Comparison of ENCODE assay signal across 10 cellular contexts in the genomic region with DNA sequence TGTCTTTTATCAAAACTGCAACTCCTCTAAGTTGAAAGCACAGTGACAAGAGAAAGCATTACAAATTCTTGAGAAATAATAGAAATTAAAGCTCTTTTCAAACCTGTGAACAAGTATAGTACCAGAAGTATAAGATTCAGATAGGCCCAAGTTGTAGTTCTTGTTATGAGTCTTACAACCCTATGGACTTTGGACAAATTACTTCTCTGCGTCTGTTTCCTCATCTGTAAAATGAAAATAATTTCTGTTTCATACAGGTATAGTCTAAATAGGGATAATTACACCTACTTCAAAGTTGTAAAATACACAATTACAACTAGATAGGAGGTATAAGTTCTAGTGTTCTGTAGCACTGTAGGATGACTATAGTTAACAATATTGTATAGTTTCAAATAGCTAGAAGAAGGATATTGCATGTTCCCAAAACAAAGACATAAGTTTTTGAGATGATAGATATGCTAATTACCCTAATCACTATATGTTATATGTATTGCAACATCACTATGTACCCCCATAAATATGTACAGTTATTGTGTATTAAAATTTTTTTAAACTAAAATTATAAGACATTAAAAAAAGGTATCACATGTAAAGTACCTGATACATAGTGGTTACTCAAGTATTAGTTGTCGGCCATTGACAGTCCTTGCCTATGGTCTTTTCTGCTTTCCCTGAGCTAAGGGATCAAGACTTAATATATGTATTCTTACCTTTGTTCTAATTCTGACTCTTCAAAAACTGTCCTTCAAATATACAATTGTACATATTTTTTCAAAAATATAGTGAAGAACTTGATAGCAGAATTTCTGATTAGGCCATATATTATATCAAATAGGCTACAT. TPM values are rescaled to one million over a fixed set of nuclear protein-coding genes. Genes with fewer than 3 reads are reported as not detected.
DNase-seq lines count a peak whose midpoint lies in the region; ATAC-seq, FAIRE-seq and TF ChIP-seq lines count a peak whose summit lies in the region.
"Had no signal": no experiment of that assay in that cellular context is flagged by ENCODE, and none has a peak within 500 bp of the region (broad histone marks: within the 10 kb centered on the region; RNA-seq: fewer than 3 reads in every experiment).

No MANE protein-coding gene starts in this region.

- intact Hi-C loops in HepG2 (cut with micrococcal nuclease; ENCODE audit: unreplicated experiment) (no loop called here), right lobe of liver (cut with DNase I) (no loop called here)

- no peak for FAIRE-seq in HepG2 (lab: Jason Lieb, UNC)

- TF ChIP-seq EP300 in HepG2 (IDR thresholded peaks at IDR 0.05; ENCODE audit: low read depth in 2 of 2, low read length in 2 of 2) (no peak), HepG2 (CRISPR knock-in tag; IDR thresholded peaks at IDR 0.05; ENCODE audit: borderline replicate concordance) (no peak), upper lobe of left lung (IDR thresholded peaks at IDR 0.05) (no peak)

- peaks cover 35% of the 10 kb centered on the region for H3K79me2 ChIP-seq in HepG2 (ENCODE audit: insufficient read depth, low read length)

- H3K36me3 ChIP-seq in HepG2 (replicated peaks in 1 of 2; ENCODE audit: control insufficient read depth in 1 of 2, insufficient read depth in 2 of 2, low read length in 2 of 2): no peaks in the 10 kb centered on the region
- H3K36me3 ChIP-seq in right lobe of liver: no peaks in the 10 kb centered on the region
- H3K36me3 ChIP-seq in iPS-20b (ENCODE audit: insufficient read depth, low read depth, low read length): no peaks in the 10 kb centered on the region
- no peaks in the 10 kb centered on the region for H3K36me3 ChIP-seq in upper lobe of left lung

- peak overlapping the region in 1 of 3 donors; percentile 13 for H3K4me3 Mint-ChIP-seq in T-cell

- peaks cover 16% of the 10 kb centered on the region for H4K20me1 ChIP-seq in HepG2 (ENCODE audit: insufficient read depth, low read length)

- no peak for TF ChIP-seq RAD21 in HepG2 (CRISPR knock-in tag; IDR thresholded peaks at IDR 0.05)

- H3K36me3 Mint-ChIP-seq in T-cell: peaks cover 3% of the 10 kb centered on the region

- peaks cover 53 to 65% (median 54%) of the 10 kb centered on the region in 3 donors for H3K4me1 Mint-ChIP-seq in T-cell

- no peak for TF ChIP-seq POLR2A in HepG2 (IDR thresholded peaks at IDR 0.05; ENCODE audit: insufficient read depth in 1 of 2, low read depth in 2 of 2, low read length in 2 of 2)
- no peak for TF ChIP-seq POLR2A in right lobe of liver (IDR thresholded peaks at IDR 0.05)
- no peak for TF ChIP-seq POLR2A in upper lobe of left lung (IDR thresholded peaks at IDR 0.05)

- no peak overlapping the region for H2AFZ ChIP-seq in HepG2 (ENCODE audit: low read length)

- POLR2A ChIA-PET in HepG2 (lab: Yijun Ruan, JAX): interaction anchor here (1.1 to 5.7 kb wide), 2 partner anchors 13 to 216 kb away, joined by 3 to 46 read pairs; a partner anchor contains a TSS
- POLR2A ChIA-PET in T-cell (lab: Charles Lee): interaction anchor here (0.5 to 0.7 kb wide), 2 partner anchors 15 to 1180 kb away, joined by 3 to 4 read pairs; no protein-coding TSS in a partner anchor

- H3K9me3 ChIP-seq in HepG2 (ENCODE audit: low read length): no peaks in the 10 kb centered on the region
- H3K9me3 ChIP-seq in right lobe of liver: no peaks in the 10 kb centered on the region
- no peaks in the 10 kb centered on the region for H3K9me3 ChIP-seq in iPS-20b (ENCODE audit: insufficient read depth, low read depth, low read length)
- no peaks in the 10 kb centered on the region for H3K9me3 ChIP-seq in upper lobe of left lung

- peak overlapping the region; percentile 58 to 62 for H3K27ac Mint-ChIP-seq in T-cell

- ATAC-seq in HepG2 (no peak), right lobe of liver (no peak), T-cell (replicated peaks in 1 of 4) (no peak), upper lobe of left lung (ENCODE audit: low FRiP score in 2 of 2) (no peak), HG03196 (IDR thresholded peaks at IDR 0.05; ENCODE audit: unreplicated experiment) (no peak), HG03442 (IDR thresholded peaks at IDR 0.05; ENCODE audit: unreplicated experiment) (no peak)

- in situ Hi-C loops in HepG2 (cut with HindIII; ENCODE audit: extremely low pct_ligation_motif_present, low pct_unique_long_range_greater_than_20kb): no loop called here

- no peaks in the 10 kb centered on the region for H3K27me3 Mint-ChIP-seq in T-cell

- DNase-seq in HepG2 (ENCODE audit: low spot score): no peak
- no peak for DNase-seq in right lobe of liver
- DNase-seq in T-cell: no peak
- DNase-seq in upper lobe of left lung: no peak
- no peak for DNase-seq in amniotic stem cell (lab: John Stamatoyannopoulos, UW)
- DNase-seq: GDM1, Kasumi-1 had no signal

- H3K27me3 ChIP-seq in HepG2 (ENCODE audit: control insufficient read depth in 1 of 2, insufficient read depth in 2 of 2, low read length in 2 of 2) (no peaks in the 10 kb centered on the region; a peak in 1 of 5 replicates), right lobe of liver (no peaks in the 10 kb centered on the region), iPS-20b (ENCODE audit: insufficient read depth, low read length) (no peaks in the 10 kb centered on the region), upper lobe of left lung (no peaks in the 10 kb centered on the region)

- no peaks in the 10 kb centered on the region for H3K9me3 Mint-ChIP-seq in T-cell

- peak overlapping the region; percentile 86 for H3K4me2 ChIP-seq in HepG2 (ENCODE audit: low read depth, low read length)

- CTCF ChIA-PET in HepG2 (lab: Yijun Ruan, JAX; ENCODE audit: low intra/inter-chr PET ratio, low total read pairs) (no interaction called here), T-cell (lab: Charles Lee) (interaction anchor here in 1 of 2 donors (0.6 to 1.1 kb wide), 6 partner anchors 8 to 1179 kb away, joined by 3 to 4 read pairs (median 3); a partner anchor contains a TSS)

- H3K9ac ChIP-seq in HepG2 (ENCODE audit: insufficient read depth, low read depth, low read length) (no peak overlapping the region), iPS-20b (ENCODE audit: low read depth, low read length) (peak overlapping the region; percentile 94; the same call in 1 of the 2 replicates)

- peak overlapping the region; percentile 9 to 97 (median 94); a peak in 3 of 6 replicates for H3K4me3 ChIP-seq in HepG2 (replicated peaks in 1 of 3; ENCODE audit: insufficient read depth in 1 of 3, low read depth in 2 of 3, low read length in 3 of 3)
- no peak overlapping the region for H3K4me3 ChIP-seq in right lobe of liver
- H3K4me3 ChIP-seq in iPS-20b (ENCODE audit: low read length): peak overlapping the region; percentile 97
- H3K4me3 ChIP-seq in upper lobe of left lung: peak overlapping the region in 2 of 4 donors; percentile 67 to 77

- H3K27ac ChIP-seq in HepG2 (ENCODE audit: extremely low read length, insufficient read depth, low read length): no peak overlapping the region
- no peak overlapping the region for H3K27ac ChIP-seq in right lobe of liver
- no peak overlapping the region for H3K27ac ChIP-seq in iPS-20b (ENCODE audit: low read length)
- peak overlapping the region in 3 of 4 donors; percentile 98 to 99 (median 98) for H3K27ac ChIP-seq in upper lobe of left lung

- BruUV-seq in HepG2 (replicated peaks; lab: Mats Ljungman, UMichigan): no TSS peak

- H3K4me1 ChIP-seq in HepG2 (ENCODE audit: insufficient read depth, low read length) (peaks cover 24% of the 10 kb centered on the region), right lobe of liver (peaks cover 0 to 32% (median 6%) of the 10 kb centered on the region in 4 donors), iPS-20b (ENCODE audit: insufficient read depth, low read length) (peaks cover 46% of the 10 kb centered on the region), upper lobe of left lung (peaks cover 17 to 34% (median 25%) of the 10 kb centered on the region in 4 donors)

- WGBS in HepG2 (ENCODE audit: low lambda C conversion rate): 86% methylated on average over 2 of the region's 2 CpGs
- WGBS in right lobe of liver (ENCODE audit: insufficient coverage, low coverage, low lambda C conversion rate, missing lambda C conversion rate): 58% methylated on average over 2 of the region's 2 CpGs
- 71 to 87% methylated on average over 2 of the region's 2 CpGs for WGBS in upper lobe of left lung, 2 donors

- TF ChIP-seq CTCF in HepG2 (CRISPR knock-in tag; IDR thresholded peaks at IDR 0.05) (no peak), right lobe of liver (IDR thresholded peaks at IDR 0.05) (no peak), upper lobe of left lung (IDR thresholded peaks at IDR 0.05) (no peak)

TF ChIP-seq in HepG2, 621 proteins besides CTCF, POLR2A, EP300 and RAD21:
- TF ChIP-seq CEBPB (IDR thresholded peaks at IDR 0.05; ENCODE audit: borderline replicate concordance, low read depth, low read length) (0 out of 2 replicates have a peak, but pooled peaks have one; percentile 1), CHD2 (IDR thresholded peaks at IDR 0.05; ENCODE audit: low read depth, low read length) (no peak)
TF ChIP-seq in HepG2: peak in this region for 1.

RNA-seq across cellular contexts. Expression of a gene that starts 1.8 kb away (rescaled TPM):
- 12.8 and 18.7 TPM in 2 replicates for total RNA-seq in HepG2 (2016; rRNA removed; fragmentation: Illumina TruSeq; extraction: Trizol)
- 3.0 and 3.2 TPM in 2 replicates for total RNA-seq in HepG2 (2016; cell fraction: cytosol; rRNA removed; fragmentation: Illumina TruSeq; extraction: Trizol; ENCODE audit: low read depth)
- 13.0 and 16.0 TPM in 2 replicates for total RNA-seq in HepG2 (2016; cell fraction: insoluble cytoplasmic fraction; rRNA removed; fragmentation: Illumina TruSeq; extraction: Trizol)
- total RNA-seq in HepG2 (2016; cell fraction: membrane; rRNA removed; fragmentation: Illumina TruSeq; extraction: Trizol): 15.3 and 16.6 TPM in 2 replicates
- 19.0 and 19.2 TPM in 2 replicates for total RNA-seq in HepG2 (2016; cell fraction: nucleus; rRNA removed; fragmentation: Illumina TruSeq; extraction: Trizol)
- polyA plus RNA-seq in HepG2 (2011; rRNA removed): 7.4 and 7.9 TPM in 2 replicates
- polyA plus RNA-seq in HepG2 (2011; cell fraction: cytosol; rRNA removed): 3.5 and 5.6 TPM in 2 replicates
- 5.9 and 6.1 TPM in 2 replicates for polyA plus RNA-seq in HepG2 (2011; cell fraction: nucleus; rRNA removed)
- 16.9 and 18.9 TPM in 2 replicates for polyA plus RNA-seq in HepG2 (2012)
- polyA plus RNA-seq in HepG2 (2016; cell fraction: cytosol; fragmentation: Illumina TruSeq; extraction: Trizol; ENCODE audit: low read depth): 1.6 and 2.1 TPM in 2 replicates
- 22.0 and 25.2 TPM in 2 replicates for polyA plus RNA-seq in HepG2 (2016; cell fraction: insoluble cytoplasmic fraction; fragmentation: Illumina TruSeq; extraction: Trizol; ENCODE audit: low read depth)
- polyA plus RNA-seq in HepG2 (2016; cell fraction: membrane; fragmentation: Illumina TruSeq; extraction: Trizol; ENCODE audit: low read depth): 10.0 and 10.9 TPM in 2 replicates
- 14.1 and 14.5 TPM in 2 replicates for polyA plus RNA-seq in HepG2 (2016; cell fraction: nucleus; fragmentation: Illumina TruSeq; extraction: Trizol; ENCODE audit: insufficient read depth, low read depth)
- polyA minus RNA-seq in HepG2 (2011; rRNA and poly(A)+ RNA removed; ENCODE audit: low replicate concordance): 5.6 and 8.7 TPM in 2 replicates
- polyA minus RNA-seq in HepG2 (2011; cell fraction: cytosol; rRNA and poly(A)+ RNA removed): 6.8 and 9.4 TPM in 2 replicates
- polyA minus RNA-seq in HepG2 (2011; cell fraction: nucleus; rRNA and poly(A)+ RNA removed): 30.8 and 37.2 TPM in 2 replicates
- 10 to 100 TPM; 20.6 to 26.7 (median 24.8) TPM for total RNA-seq in right lobe of liver
- 10 to 100 TPM in 2 of 5 donors, 1 to 10 TPM in 3; 9.1 to 12.2 (median 9.8) TPM for total RNA-seq in T-cell
- total RNA-seq in upper lobe of left lung: 10 to 100 TPM; 24.1 to 62.2 (median 31.3) TPM

Comparison
In these comparisons a context has a peak if more than half of its experiments do, and no peak if none do; other contexts are left out.
1. H3K4me3 ChIP-seq: peak in HepG2 (3 of 3) and iPS-20b (single experiment); none in right lobe of liver (0 of 3).
2. H3K27ac ChIP-seq: peak in upper lobe of left lung (3 of 4); none in HepG2 (single experiment), right lobe of liver (0 of 3) and iPS-20b (single experiment).